Comparison of ENCODE assay signal across 1 cellular context in the genomic region with DNA sequence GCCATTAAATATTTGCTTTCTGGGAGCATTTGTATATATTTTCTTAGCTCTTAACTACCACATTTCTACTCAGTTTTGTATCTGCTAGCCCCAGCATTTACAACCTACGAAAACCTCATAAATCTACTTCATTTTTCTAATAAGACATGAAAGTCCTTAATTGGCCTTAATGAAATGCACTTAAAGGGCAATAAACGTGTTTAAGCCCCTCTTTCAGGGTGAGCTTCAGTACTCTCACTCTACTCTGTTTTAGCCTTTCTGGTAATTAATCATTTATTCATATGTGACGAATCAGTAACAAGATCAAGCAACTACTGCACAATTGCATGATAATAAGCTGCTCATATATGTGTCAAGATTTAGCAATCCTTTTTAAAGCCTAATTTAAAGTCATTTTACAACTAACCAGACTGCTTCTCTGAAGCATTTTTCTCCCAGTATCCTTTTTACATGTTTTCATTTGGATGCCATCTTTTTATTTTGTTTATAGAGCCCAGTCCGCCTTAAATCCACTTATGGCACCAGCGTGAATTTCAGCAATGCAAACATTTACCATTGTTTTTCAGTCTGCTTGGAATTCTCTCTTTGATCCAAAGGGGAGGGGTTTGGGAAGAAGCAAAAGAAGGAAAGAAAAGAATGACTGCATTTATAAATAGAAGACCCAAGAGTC.
TF ChIP-seq lines count a peak whose summit lies in the region.

No MANE protein-coding gene starts in this region.

TF ChIP-seq in WTC11, 78 proteins besides CTCF, POLR2A, EP300 and RAD21 (continued from another document):
- TF ChIP-seq ZNF232 (CRISPR knock-in tag; IDR thresholded peaks at IDR 0.05) (no peak), NFYB (CRISPR knock-in tag; conservative IDR thresholded peaks at IDR 0.05; ENCODE audit: low read depth) (no peak), ATF2 (CRISPR knock-in tag; IDR thresholded peaks at IDR 0.05; ENCODE audit: borderline replicate concordance, low read depth) (no peak)
- TF ChIP-seq, protein P1, sequence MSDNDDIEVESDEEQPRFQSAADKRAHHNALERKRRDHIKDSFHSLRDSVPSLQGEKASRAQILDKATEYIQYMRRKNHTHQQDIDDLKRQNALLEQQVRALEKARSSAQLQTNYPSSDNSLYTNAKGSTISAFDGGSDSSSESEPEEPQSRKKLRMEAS (CRISPR knock-in tag; IDR thresholded peaks at IDR 0.05), result no peak
